ENCODE assay signal across 21 cellular contexts in genomic region chr1:6361124-6361775, GRCh38. TPM values are rescaled to one million over a fixed set of nuclear protein-coding genes. Genes with fewer than 3 reads are reported as not detected.
DNase-seq lines count a peak whose midpoint lies in the region; ATAC-seq and TF ChIP-seq lines count a peak whose summit lies in the region.
"Had no signal": no experiment of that assay in that cellular context is flagged by ENCODE, and none has a peak within 500 bp of the region (broad histone marks: within the 10 kb centered on the region; RNA-seq: fewer than 3 reads in every experiment).

No MANE protein-coding gene starts in this region.

- peak overlapping the region; percentile 92 for H3K4me2 ChIP-seq in BLaER1

- H3K9me3 ChIP-seq in BLaER1 (no peaks in the 10 kb centered on the region), Caco-2 (no peaks in the 10 kb centered on the region), mucosa of descending colon (no peaks in the 10 kb centered on the region)
- H3K9me3 ChIP-seq: suprapubic skin, vagina had no signal

- peak overlapping the region; percentile 100 for H3K4me3 Mint-ChIP-seq in Caco-2 (ENCODE audit: unreplicated experiment)
- H3K4me3 Mint-ChIP-seq in activated T-helper 2 cell treated with anti-CD3 and anti-CD28 coated beads, Interferon-gamma antibody, Interleukin-2, Interleukin-4, amounts not matched to agents 10 μg/mL and 5 μg/mL and 100 μg/mL, durations not matched to agents 14 hours and 24 hours and 36 hours (ENCODE audit: low read depth), result no peak overlapping the region
- H3K4me3 Mint-ChIP-seq: H9, mesothelial cell of epicardium, neural crest cell had no signal

- H3K27me3 ChIP-seq in BLaER1, result no peaks in the 10 kb centered on the region
- no peaks in the 10 kb centered on the region for H3K27me3 ChIP-seq in Caco-2 (replicated peaks; ENCODE audit: control insufficient read depth, insufficient read depth, low read length)
- H3K27me3 ChIP-seq: suprapubic skin, vagina had no signal

- H3K4me3 ChIP-seq in BLaER1 (no peak overlapping the region), Caco-2 (ENCODE audit: low read depth, low read length) (no peak overlapping the region), mucosa of descending colon (no peak overlapping the region)
- H3K4me3 ChIP-seq: K562, suprapubic skin, vagina had no signal

- H3K27ac Mint-ChIP-seq in Caco-2 (ENCODE audit: unreplicated experiment), result peak overlapping the region; percentile 100
- H3K27ac Mint-ChIP-seq in activated T-helper 2 cell treated with anti-CD3 and anti-CD28 coated beads, Interferon-gamma antibody, Interleukin-2, Interleukin-4, amounts not matched to agents 10 μg/mL and 5 μg/mL and 100 μg/mL, durations not matched to agents 14 hours and 24 hours and 36 hours, result peak overlapping the region; percentile 67

- POLR2A ChIA-PET in Caco-2 (lab: Charles Lee), result interaction anchor here (0.7 to 1.2 kb wide), 3 partner anchors 9 to 369 kb away, joined by 3 to 11 read pairs (median 4); partner anchors contain the start of gene ACOT7

- peaks cover 9% of the 10 kb centered on the region for H3K9me3 Mint-ChIP-seq in Caco-2 (ENCODE audit: unreplicated experiment)
- H3K9me3 Mint-ChIP-seq in activated T-helper 2 cell treated with anti-CD3 and anti-CD28 coated beads, Interferon-gamma antibody, Interleukin-2, Interleukin-4, amounts not matched to agents 10 μg/mL and 5 μg/mL and 100 μg/mL, durations not matched to agents 14 hours and 24 hours and 36 hours, result no peaks in the 10 kb centered on the region
- H3K9me3 Mint-ChIP-seq: neural crest cell had no signal

- BruUV-seq in Caco-2 (replicated peaks; lab: Mats Ljungman, UMichigan), result no TSS peak

- TF ChIP-seq CTCF in Caco-2 (IDR thresholded peaks at IDR 0.05; ENCODE audit: insufficient read depth in 1 of 2, low read depth in 1 of 2, low read length in 1 of 2, severe bottlenecking in 1 of 2, unreplicated experiment in 1 of 2), result no peak
- no peak for TF ChIP-seq CTCF in mucosa of descending colon (IDR thresholded peaks at IDR 0.05)

- H3K27ac ChIP-seq in BLaER1, result 0 out of 2 replicates have a peak overlapping the region, but pooled peaks have one; percentile 0

- H3K9ac ChIP-seq in BLaER1, result peak overlapping the region; percentile 71

- peaks cover 11% of the 10 kb centered on the region for H3K4me1 Mint-ChIP-seq in Caco-2 (ENCODE audit: low read depth, unreplicated experiment)
- peaks cover 44% of the 10 kb centered on the region for H3K4me1 Mint-ChIP-seq in activated T-helper 2 cell treated with anti-CD3 and anti-CD28 coated beads, Interferon-gamma antibody, Interleukin-2, Interleukin-4, amounts not matched to agents 10 μg/mL and 5 μg/mL and 100 μg/mL, durations not matched to agents 14 hours and 24 hours and 36 hours (ENCODE audit: low read depth)

- peaks cover 29% of the 10 kb centered on the region; the same call in 1 of the 2 replicates for H4K20me1 ChIP-seq in BLaER1

- H3K36me3 Mint-ChIP-seq in Caco-2 (ENCODE audit: insufficient read depth, unreplicated experiment), result peaks cover 22% of the 10 kb centered on the region
- H3K36me3 Mint-ChIP-seq in activated T-helper 2 cell treated with anti-CD3 and anti-CD28 coated beads, Interferon-gamma antibody, Interleukin-2, Interleukin-4, amounts not matched to agents 10 μg/mL and 5 μg/mL and 100 μg/mL, durations not matched to agents 14 hours and 24 hours and 36 hours (ENCODE audit: low read depth), result peaks cover 18% of the 10 kb centered on the region

- no peak for DNase-seq in Caco-2
- DNase-seq in activated T-helper 2 cell treated with anti-CD3 and anti-CD28 coated beads, Interferon-gamma antibody, Interleukin-2, Interleukin-4, amounts not matched to agents 10 μg/mL and 5 μg/mL and 100 μg/mL, durations not matched to agents 14 hours and 24 hours and 36 hours (ENCODE audit: low spot score), result no peak
- peak in 2 of 3 donors; percentile 34 to 54 for DNase-seq in mucosa of descending colon
- DNase-seq in activated gamma-delta T cell (lab: John Stamatoyannopoulos, UW), result no peak
- no peak for DNase-seq in superior temporal gyrus (ENCODE audit: extremely low spot score)
- DNase-seq: activated CD4-positive, alpha-beta T cell treated with anti-CD3 and anti-CD28 coated beads for 1 hour; cortex of kidney; H9; MM.1S; NCI-H1417 treated with DMSO at 0.1 percent for 48 hours; NCI-H510A; posterior cingulate gyrus had no signal

- ATAC-seq in mucosa of descending colon (no peak), HG03432 (IDR thresholded peaks at IDR 0.05; ENCODE audit: unreplicated experiment) (no peak)
- ATAC-seq: K562, left lobe of liver, sciatic nerve had no signal

- no peaks in the 10 kb centered on the region for H3K27me3 Mint-ChIP-seq in Caco-2 (ENCODE audit: insufficient read depth, unreplicated experiment)
- H3K27me3 Mint-ChIP-seq in activated T-helper 2 cell treated with anti-CD3 and anti-CD28 coated beads, Interferon-gamma antibody, Interleukin-2, Interleukin-4, amounts not matched to agents 10 μg/mL and 5 μg/mL and 100 μg/mL, durations not matched to agents 14 hours and 24 hours and 36 hours (ENCODE audit: low read depth), result no peaks in the 10 kb centered on the region

- peaks cover 5% of the 10 kb centered on the region; the same call in 1 of the 2 replicates for H3K36me3 ChIP-seq in BLaER1
- peaks cover 1% of the 10 kb centered on the region; the same call in 1 of the 2 replicates for H3K36me3 ChIP-seq in Caco-2 (ENCODE audit: control insufficient read depth, insufficient read depth, low read length)
- H3K36me3 ChIP-seq in mucosa of descending colon (ENCODE audit: low read depth), result no peaks in the 10 kb centered on the region
- H3K36me3 ChIP-seq: suprapubic skin, vagina had no signal

- peaks cover 60% of the 10 kb centered on the region for H3K4me1 ChIP-seq in BLaER1
- peaks cover 44% of the 10 kb centered on the region for H3K4me1 ChIP-seq in Caco-2
- peaks cover 61% of the 10 kb centered on the region for H3K4me1 ChIP-seq in mucosa of descending colon (ENCODE audit: low read depth)

- CTCF ChIA-PET in Caco-2 (lab: Charles Lee), result interaction anchor here (0.7 to 1.4 kb wide), 3 partner anchors 13 to 115 kb away, joined by 3 to 4 read pairs (median 3); no protein-coding TSS in a partner anchor

- intact Hi-C loops in Caco-2 (cut with micrococcal nuclease; ENCODE audit: unreplicated experiment), result no loop called here
- intact Hi-C loops in activated T-helper 2 cell treated with anti-CD3 and anti-CD28 coated beads, Interferon-gamma antibody, Interleukin-2, Interleukin-4, amounts not matched to agents 10 μg/mL and 5 μg/mL and 100 μg/mL, durations not matched to agents 14 hours and 24 hours and 36 hours (cut with micrococcal nuclease), result no loop called here
- intact Hi-C loops in mucosa of descending colon (cut with DNase I, micrococcal nuclease), result no loop called here

RNA-seq across cellular contexts. Expression of gene ACOT7, which starts 32.3 kb away (rescaled TPM):
- total RNA-seq in Caco-2 (2022), result 179 and 221 TPM in 2 replicates
- 128 and 132 TPM in 2 replicates for total RNA-seq in activated T-helper 2 cell treated with anti-CD3 and anti-CD28 coated beads, Interferon-gamma antibody, Interleukin-2, Interleukin-4, amounts not matched to agents 10 μg/mL and 5 μg/mL and 100 μg/mL, durations not matched to agents 14 hours and 24 hours and 36 hours
- 10 to 100 TPM; 37.9 to 60.1 (median 42.7) TPM for total RNA-seq in mucosa of descending colon

RNA-seq across cellular contexts. Expression of gene HES2, which starts 58.5 kb away (rescaled TPM):
- 0.37 and 0.91 TPM in 2 replicates for total RNA-seq in Caco-2 (2022)
- total RNA-seq in activated T-helper 2 cell treated with anti-CD3 and anti-CD28 coated beads, Interferon-gamma antibody, Interleukin-2, Interleukin-4, amounts not matched to agents 10 μg/mL and 5 μg/mL and 100 μg/mL, durations not matched to agents 14 hours and 24 hours and 36 hours, result 0.21 and 0.51 TPM in 2 replicates
- total RNA-seq in mucosa of descending colon, result 10 to 100 TPM in 2 of 3 donors, 1 to 10 TPM in 1; 8.6 to 23.0 (median 22.4) TPM
- total RNA-seq: sciatic nerve had no signal

Comparison
In these comparisons a context has a peak if more than half of its experiments do, and no peak if none do; other contexts are left out.
1. DNase-seq: peak in mucosa of descending colon (2 of 3); none in Caco-2 (0 of 2), activated T-helper 2 cell treated with anti-CD3 and anti-CD28 coated beads, Interferon-gamma antibody, Interleukin-2, Interleukin-4, amounts not matched to agents 10 μg/mL and 5 μg/mL and 100 μg/mL, durations not matched to agents 14 hours and 24 hours and 36 hours (single experiment), activated gamma-delta T cell (single experiment) and superior temporal gyrus (single experiment).